ENCODE assay signal across 8 cellular contexts in the genomic region with DNA sequence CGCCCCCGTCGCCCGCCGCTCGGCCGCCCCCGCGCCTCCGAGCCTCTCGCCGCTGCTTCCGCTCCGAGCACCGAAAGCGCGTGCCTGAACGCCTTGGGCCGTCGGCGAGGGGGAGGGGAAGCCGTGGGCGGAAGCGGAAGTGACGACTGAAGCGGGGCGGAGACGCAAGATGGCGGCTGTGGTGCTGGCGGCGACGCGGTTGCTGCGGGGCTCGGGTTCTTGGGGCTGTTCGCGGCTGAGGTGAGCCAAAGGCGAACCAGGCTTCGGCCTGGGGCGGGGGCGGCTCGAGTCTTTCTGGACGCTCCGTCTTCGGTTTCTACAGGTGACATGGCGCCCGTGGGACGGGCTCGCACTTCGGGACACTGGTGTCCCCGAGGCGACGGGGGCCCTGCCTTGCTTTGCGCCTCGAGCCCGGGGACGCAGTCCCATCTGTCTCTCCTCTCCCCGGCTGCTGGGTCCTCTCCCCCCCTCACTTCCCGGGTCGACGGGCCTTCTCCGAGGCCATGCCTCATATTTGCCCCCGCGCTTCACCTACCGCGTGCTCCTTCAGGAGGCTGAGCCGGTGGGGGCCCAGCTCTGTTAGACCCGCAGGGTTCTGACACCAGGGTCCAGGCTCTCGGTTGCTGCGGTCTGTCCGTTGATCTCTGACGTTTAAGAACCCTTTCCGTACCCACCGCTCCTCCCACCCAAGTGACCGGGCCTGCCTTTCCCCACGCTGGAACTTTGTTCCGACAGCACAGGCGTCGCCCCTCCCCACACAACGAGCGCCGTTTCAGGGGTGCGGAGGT. TPM values are rescaled to one million over a fixed set of nuclear protein-coding genes. Genes with fewer than 3 reads are reported as not detected.
A peak's percentile ranks its signal among the peaks of the same experiment; 100 is the strongest.
DNase-seq lines count a peak whose midpoint lies in the region; ATAC-seq, FAIRE-seq and TF ChIP-seq lines count a peak whose summit lies in the region.

A gene with protein sequence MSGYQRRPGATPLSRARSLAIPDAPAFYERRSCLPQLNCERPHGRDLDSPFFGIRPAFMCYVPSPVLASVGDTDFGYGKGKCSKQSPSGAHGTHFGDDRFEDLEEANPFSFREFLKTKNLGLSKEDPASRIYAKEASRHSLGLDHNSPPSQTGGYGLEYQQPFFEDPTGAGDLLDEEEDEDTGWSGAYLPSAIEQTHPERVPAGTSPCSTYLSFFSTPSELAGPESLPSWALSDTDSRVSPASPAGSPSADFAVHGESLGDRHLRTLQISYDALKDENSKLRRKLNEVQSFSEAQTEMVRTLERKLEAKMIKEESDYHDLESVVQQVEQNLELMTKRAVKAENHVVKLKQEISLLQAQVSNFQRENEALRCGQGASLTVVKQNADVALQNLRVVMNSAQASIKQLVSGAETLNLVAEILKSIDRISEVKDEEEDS (minus strand): TSS at position 115 of the 788 bp plus-strand sequence. CDS start 217 bp downstream, outside the sequence.
A gene with protein sequence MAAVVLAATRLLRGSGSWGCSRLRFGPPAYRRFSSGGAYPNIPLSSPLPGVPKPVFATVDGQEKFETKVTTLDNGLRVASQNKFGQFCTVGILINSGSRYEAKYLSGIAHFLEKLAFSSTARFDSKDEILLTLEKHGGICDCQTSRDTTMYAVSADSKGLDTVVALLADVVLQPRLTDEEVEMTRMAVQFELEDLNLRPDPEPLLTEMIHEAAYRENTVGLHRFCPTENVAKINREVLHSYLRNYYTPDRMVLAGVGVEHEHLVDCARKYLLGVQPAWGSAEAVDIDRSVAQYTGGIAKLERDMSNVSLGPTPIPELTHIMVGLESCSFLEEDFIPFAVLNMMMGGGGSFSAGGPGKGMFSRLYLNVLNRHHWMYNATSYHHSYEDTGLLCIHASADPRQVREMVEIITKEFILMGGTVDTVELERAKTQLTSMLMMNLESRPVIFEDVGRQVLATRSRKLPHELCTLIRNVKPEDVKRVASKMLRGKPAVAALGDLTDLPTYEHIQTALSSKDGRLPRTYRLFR (plus strand): TSS at position 159 of the 788 bp plus-strand sequence. CDS start 11 bp downstream, at position 170.

- H3K4me3 Mint-ChIP-seq in activated B cell treated with CpG ODN at 0.5 μM for 24 hours = peak within 1 kb of the TSS; percentile 92

- H3K27me3 ChIP-seq in A673 (replicated peaks; ENCODE audit: insufficient read depth, low read depth, low read length, poor library complexity) (no peaks in the 10 kb centered on the region), bronchial epithelial cell (ENCODE audit: control insufficient read depth, insufficient read depth, low read length) (no peaks in the 10 kb centered on the region), small intestine (ENCODE audit: control insufficient read depth in 2 of 2, insufficient read depth in 2 of 2, low read length in 2 of 2) (no peaks in the 10 kb centered on the region)

- 0 to 1% (median 0%) methylated on average over 78 to 83 of the region's 83 CpGs for WGBS in small intestine, 3 donors

- intact Hi-C loops in A673 (cut with micrococcal nuclease; ENCODE audit: unreplicated experiment) (no loop called here), activated B cell treated with CpG ODN at 0.5 μM for 24 hours (cut with micrococcal nuclease) (loop anchor here (1.0 to 2.0 kb wide), 3 partner anchors 10 to 72 kb away; a partner anchor contains a TSS)

- no peaks in the 10 kb centered on the region for H3K9me3 Mint-ChIP-seq in activated B cell treated with CpG ODN at 0.5 μM for 24 hours

- H3K4me3 ChIP-seq in A673 (ENCODE audit: low read depth, low read length, poor library complexity, severe bottlenecking) (peak within 1 kb of the TSS; percentile 93), bronchial epithelial cell (ENCODE audit: low read depth, low read length) (peak within 1 kb of the TSS; percentile 96), small intestine (ENCODE audit: low read depth in 1 of 2, low read length in 2 of 2) (peak within 1 kb of the TSS; percentile 92 to 94)

- peaks cover 56% of the 10 kb centered on the region for H3K36me3 ChIP-seq in A673 (ENCODE audit: insufficient read depth, low read length, poor library complexity, severe bottlenecking)
- H3K36me3 ChIP-seq in bronchial epithelial cell (ENCODE audit: control insufficient read depth, insufficient read depth, low read length) = peaks cover 31% of the 10 kb centered on the region
- peaks cover 4 to 8% of the 10 kb centered on the region in 2 donors for H3K36me3 ChIP-seq in small intestine (ENCODE audit: control insufficient read depth in 2 of 2, insufficient read depth in 2 of 2, low read length in 2 of 2)

- peaks cover 53% of the 10 kb centered on the region for H3K36me3 Mint-ChIP-seq in activated B cell treated with CpG ODN at 0.5 μM for 24 hours (ENCODE audit: low read depth)

- BruUV-seq in A673 (replicated peaks; lab: Mats Ljungman, UMichigan) = no TSS peak

- H3K4me1 ChIP-seq in A673 (ENCODE audit: insufficient read depth, low read length, poor library complexity, severe bottlenecking) = peaks cover 10% of the 10 kb centered on the region
- peaks cover 4% of the 10 kb centered on the region in 2 donors for H3K4me1 ChIP-seq in small intestine (ENCODE audit: control insufficient read depth in 2 of 2, insufficient read depth in 1 of 2, low read depth in 1 of 2, low read length in 1 of 2)

- H3K9me3 ChIP-seq in A673 (ENCODE audit: low read depth, low read length, poor library complexity, severe bottlenecking) (no peaks in the 10 kb centered on the region), small intestine (ENCODE audit: control insufficient read depth, low read depth) (no peaks in the 10 kb centered on the region)

- no peaks in the 10 kb centered on the region for H3K27me3 Mint-ChIP-seq in activated B cell treated with CpG ODN at 0.5 μM for 24 hours

- CTCF ChIA-PET in A673 (lab: Charles Lee) (no interaction called here), activated B cell treated with CpG ODN at 0.5 μM for 24 hours (lab: Charles Lee) (interaction anchor here (1.8 kb wide), 1 partner anchor 9 kb away, joined by 4 read pairs; no protein-coding TSS in a partner anchor)

- no peak for TF ChIP-seq CTCF in A673 (conservative IDR thresholded peaks at IDR 0.05; ENCODE audit: low read depth, low read length)
- TF ChIP-seq CTCF in activated B cell treated with CpG ODN at 0.5 μM for 24 hours (IDR thresholded peaks at IDR 0.05) = no peak
- TF ChIP-seq CTCF in bronchial epithelial cell (IDR thresholded peaks at IDR 0.05; ENCODE audit: insufficient read depth, low read length, severe bottlenecking) = no peak

- DNase-seq in A673 (ENCODE audit: low spot score) = peak; percentile 95
- DNase-seq in NCI-H345 (lab: John Stamatoyannopoulos, UW) = peak; percentile 90
- DNase-seq in activated B cell treated with CpG ODN at 0.5 μM for 24 hours = peak; percentile 98
- DNase-seq in bronchial epithelial cell (ENCODE audit: low read depth) = peak; percentile 75
- DNase-seq in iPS-NIHi7 (ENCODE audit: extremely low spot score) = peak; percentile 99
- DNase-seq in small intestine = peak; percentile 90

- FAIRE-seq in bronchial epithelial cell (lab: Jason Lieb, UNC) (no peak), small intestine (lab: Jason Lieb, UNC) (no peak)

- POLR2A ChIA-PET in A673 (lab: Charles Lee; ENCODE audit: low non-redundant PET) (no interaction called here), activated B cell treated with CpG ODN at 0.5 μM for 24 hours (lab: Charles Lee) (interaction anchor here (1.0 to 1.4 kb wide), 3 partner anchors 9 to 48 kb away, joined by 3 to 19 read pairs (median 10); a partner anchor contains a TSS)

- peak within 1 kb of the TSS; percentile 93 for H3K27ac ChIP-seq in A673 (ENCODE audit: low read depth, low read length, poor library complexity, severe bottlenecking)
- peak within 1 kb of the TSS; percentile 39 to 87 for H3K27ac ChIP-seq in small intestine (ENCODE audit: low read depth in 1 of 2, low read length in 1 of 2)

- H3K27ac Mint-ChIP-seq in activated B cell treated with CpG ODN at 0.5 μM for 24 hours = peak within 1 kb of the TSS; percentile 90

- peaks cover 41% of the 10 kb centered on the region for H3K4me1 Mint-ChIP-seq in activated B cell treated with CpG ODN at 0.5 μM for 24 hours

- ATAC-seq in GM18868 (IDR thresholded peaks at IDR 0.05; ENCODE audit: unreplicated experiment) = peak; percentile 81
- ATAC-seq in HG03135 (IDR thresholded peaks at IDR 0.05; ENCODE audit: unreplicated experiment) = peak; percentile 65
- peak; percentile 87 for ATAC-seq in activated B cell treated with CpG ODN at 0.5 μM for 24 hours (ENCODE audit: low read depth)

RNA-seq across cellular contexts. Expression of the first gene that starts in this region (rescaled TPM):
- total RNA-seq in A673 (2021) = 135 and 146 TPM in 2 replicates
- 89.4 and 101 TPM in 2 replicates for total RNA-seq in activated B cell treated with CpG ODN at 0.5 μM for 24 hours
- total RNA-seq in bronchial epithelial cell = 48.9 and 89.0 TPM in 2 replicates
- polyA plus RNA-seq in small intestine = 10 to 100 TPM; 22.7 to 37.8 (median 25.7) TPM

RNA-seq across cellular contexts. Expression of the second gene that starts in this region (rescaled TPM):
- total RNA-seq in A673 (2021) = 84.1 and 94.8 TPM in 2 replicates
- total RNA-seq in activated B cell treated with CpG ODN at 0.5 μM for 24 hours = 67.2 and 75.3 TPM in 2 replicates
- total RNA-seq in bronchial epithelial cell = 39.2 and 43.2 TPM in 2 replicates
- 10 to 100 TPM; 34.7 to 51.1 (median 46.7) TPM for polyA plus RNA-seq in small intestine

Comparison
In these comparisons a context has a peak if more than half of its experiments do, and no peak if none do; other contexts are left out.
1. Peak in every context shown above with its lines: DNase-seq, ATAC-seq, H3K4me3 ChIP-seq and H3K27ac ChIP-seq.